In the genomic region with DNA sequence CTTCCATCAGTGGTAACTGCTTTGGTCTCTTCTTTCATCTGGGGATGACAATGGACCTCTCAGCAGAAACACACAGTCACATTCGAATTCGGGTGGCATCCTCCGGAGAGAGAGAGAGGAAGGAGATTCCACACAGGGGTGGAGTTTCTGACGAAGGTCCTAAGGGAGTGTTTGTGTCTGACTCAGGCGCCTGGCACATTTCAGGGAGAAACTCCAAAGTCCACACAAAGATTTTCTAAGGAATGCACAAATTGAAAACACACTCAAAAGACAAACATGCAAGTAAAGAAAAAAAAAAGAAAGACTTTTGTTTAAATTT, we compare ENCODE assay signal across 11 cellular contexts. TPM values are rescaled to one million over a fixed set of nuclear protein-coding genes. Genes with fewer than 3 reads are reported as not detected.
DNase-seq lines count a peak whose midpoint lies in the region; ATAC-seq and TF ChIP-seq lines count a peak whose summit lies in the region.
"Had no signal": no experiment of that assay in that cellular context is flagged by ENCODE, and none has a peak within 500 bp of the region (broad histone marks: within the 10 kb centered on the region; RNA-seq: fewer than 3 reads in every experiment).

No MANE protein-coding gene starts in this region.

- H3K9me3 ChIP-seq in HCT116 (ENCODE audit: control insufficient read depth in 1 of 2, insufficient read depth in 1 of 2, low read depth in 1 of 2, low read length in 2 of 2) (no peaks in the 10 kb centered on the region), upper lobe of left lung (no peaks in the 10 kb centered on the region), esophagus squamous epithelium (no peaks in the 10 kb centered on the region)
- H3K9me3 ChIP-seq: prostate gland had no signal

- H3K4me1 ChIP-seq in HCT116 (ENCODE audit: control insufficient read depth in 1 of 2, insufficient read depth in 2 of 2, low read length in 2 of 2), result peaks cover 1 to 22% of the 10 kb centered on the region in 2 experiments; a peak in 3 of 4 replicates
- peaks cover 0 to 7% (median 2%) of the 10 kb centered on the region in 4 donors for H3K4me1 ChIP-seq in upper lobe of left lung
- H3K4me1 ChIP-seq in esophagus squamous epithelium, result peaks cover 0 to 44% (median 2%) of the 10 kb centered on the region in 3 donors
- H3K4me1 ChIP-seq: prostate gland had no signal

- TF ChIP-seq POLR2A in HCT116 (IDR thresholded peaks at IDR 0.05; ENCODE audit: borderline replicate concordance, extremely low read depth, insufficient read depth, insufficient read length) (no peak), upper lobe of left lung (IDR thresholded peaks at IDR 0.05) (no peak), esophagus squamous epithelium (IDR thresholded peaks at IDR 0.05) (no peak)

- CTCF ChIA-PET in HCT116 (lab: Charles Lee), result interaction anchor here (2.1 kb wide), 1 partner anchor 9 kb away, joined by 14 read pairs; no protein-coding TSS in a partner anchor

- ATAC-seq in HCT116 (peak; percentile 85), upper lobe of left lung (ENCODE audit: low FRiP score in 2 of 2) (peak in 1 of 2 donors; percentile 64), GM21515 (IDR thresholded peaks at IDR 0.05; ENCODE audit: unreplicated experiment) (no peak)
- ATAC-seq: K562 had no signal

- POLR2A ChIA-PET in HCT116 (lab: Charles Lee), result no interaction called here

- no peaks in the 10 kb centered on the region for H3K27me3 ChIP-seq in HCT116 (ENCODE audit: insufficient read depth, low read length)
- no peaks in the 10 kb centered on the region for H3K27me3 ChIP-seq in upper lobe of left lung
- H3K27me3 ChIP-seq in esophagus squamous epithelium, result peaks cover 0 to 15% (median 0%) of the 10 kb centered on the region in 4 donors

- TF ChIP-seq CTCF in HCT116 (IDR thresholded peaks at IDR 0.05 in 2 of 3, conservative IDR thresholded peaks at IDR 0.05 in 1 of 3; ENCODE audit: borderline replicate concordance in 1 of 3, insufficient read depth in 1 of 3, low read depth in 2 of 3, low read length in 2 of 3), result no peak
- TF ChIP-seq CTCF in upper lobe of left lung (IDR thresholded peaks at IDR 0.05), result no peak
- no peak for TF ChIP-seq CTCF in esophagus squamous epithelium (IDR thresholded peaks at IDR 0.05)

- peak overlapping the region; percentile 71 for H3K4me2 ChIP-seq in HCT116 (ENCODE audit: low read length)

- 48 to 54% methylated on average over 5 of the region's 5 CpGs for WGBS in upper lobe of left lung, 2 donors
- 11 to 22% methylated on average over 3 to 5 of the region's 5 CpGs for WGBS in esophagus squamous epithelium, 2 donors

- H3K27ac ChIP-seq in HCT116 (ENCODE audit: low read depth, low read length) (no peak overlapping the region), upper lobe of left lung (peak overlapping the region in 3 of 4 donors; percentile 37 to 83 (median 48)), esophagus squamous epithelium (peak overlapping the region in 2 of 4 donors; percentile 37 to 61)
- H3K27ac ChIP-seq: prostate gland had no signal

- TF ChIP-seq RAD21 in HCT116 (IDR thresholded peaks at IDR 0.05; ENCODE audit: low read depth), result no peak

- no peak for DNase-seq in HCT116 (ENCODE audit: low read depth, low spot score)
- peak; percentile 90 for DNase-seq in astrocyte of the hippocampus (ENCODE audit: low read depth, low spot score)
- DNase-seq in iris pigment epithelial cell (ENCODE audit: low read depth), result peak; percentile 50
- no peak for DNase-seq in upper lobe of left lung
- no peak for DNase-seq in esophagus squamous epithelium (lab: John Stamatoyannopoulos, UW)
- no peak for DNase-seq in activated CD4-positive, alpha-beta T cell treated with anti-CD3 and anti-CD28 coated beads, Interleukin-2, amount 50 U/mL, for 1 hour
- DNase-seq: NCI-H748 treated with DMSO at 0.1 percent for 48 hours, T-helper 2 cell had no signal

- peak overlapping the region; percentile 71 for H2AFZ ChIP-seq in HCT116 (ENCODE audit: low read depth, low read length, poor library complexity, severe bottlenecking)

- RAD21 ChIA-PET in HCT116 (lab: Charles Lee; ENCODE audit: low non-redundant PET in 1 of 2, low total read pairs in 2 of 2, uncharacterized antibody in 2 of 2, unreplicated experiment in 2 of 2), result no interaction called here

- no peaks in the 10 kb centered on the region for H3K79me2 ChIP-seq in HCT116 (ENCODE audit: insufficient read depth, low read length)

- intact Hi-C loops in HCT116 (cut with micrococcal nuclease), result no loop called here
- intact Hi-C loops in esophagus squamous epithelium (cut with DNase I), result no loop called here

- no peaks in the 10 kb centered on the region for H3K9me2 ChIP-seq in HCT116 (ENCODE audit: insufficient read depth)

- H3K9ac ChIP-seq in HCT116 (ENCODE audit: low read length), result peak overlapping the region; percentile 24; the same call in 1 of the 2 replicates

- TF ChIP-seq EP300 in upper lobe of left lung (IDR thresholded peaks at IDR 0.05), result no peak

- no TSS peak for BruUV-seq in HCT116 (replicated peaks; lab: Mats Ljungman, UMichigan)

- no peaks in the 10 kb centered on the region for H4K20me1 ChIP-seq in HCT116 (ENCODE audit: insufficient read depth)

- H3K36me3 ChIP-seq in HCT116 (ENCODE audit: control insufficient read depth in 1 of 2, insufficient read depth in 2 of 2, low read length in 2 of 2) (no peaks in the 10 kb centered on the region), upper lobe of left lung (peaks cover 0 to 22% (median 0%) of the 10 kb centered on the region in 4 donors), esophagus squamous epithelium (peaks cover 0 to 12% (median 0%) of the 10 kb centered on the region in 3 donors)
- H3K36me3 ChIP-seq: prostate gland had no signal

- peak overlapping the region in 1 of 2 experiments; percentile 47; a peak in 2 of 4 replicates for H3K4me3 ChIP-seq in HCT116 (replicated peaks in 1 of 2; ENCODE audit: low read depth in 1 of 2, low read length in 2 of 2)
- H3K4me3 ChIP-seq in upper lobe of left lung, result peak overlapping the region in 2 of 4 donors; percentile 53 to 55
- no peak overlapping the region for H3K4me3 ChIP-seq in esophagus squamous epithelium
- H3K4me3 ChIP-seq: K562, prostate gland had no signal

TF ChIP-seq in HCT116, 20 proteins besides CTCF, POLR2A, EP300 and RAD21:
- TF ChIP-seq ZBTB33 (IDR thresholded peaks at IDR 0.05; ENCODE audit: extremely low read depth, insufficient replicate concordance, low read length), result no peak
- 0 out of 2 replicates have a peak, but pooled peaks have one; percentile 14 for TF ChIP-seq JUND (IDR thresholded peaks at IDR 0.05)
- peak; percentile 14; the same call in 1 of the 2 replicates for TF ChIP-seq FOSL1 (IDR thresholded peaks at IDR 0.05; ENCODE audit: low read depth)
- no peak for TF ChIP-seq CBX3 (IDR thresholded peaks at IDR 0.05; ENCODE audit: low read depth)

RNA-seq across cellular contexts. Expression of gene EDN1, which starts 6.1 kb away (rescaled TPM):
- total RNA-seq in HCT116 (2021; ENCODE audit: unreplicated experiment) (0.22 TPM), upper lobe of left lung (10 to 100 TPM in 3 of 6 donors, 1 to 10 TPM in 3; 6.5 to 40.6 (median 18.6) TPM), esophagus squamous epithelium (10 to 100 TPM in 1 of 4 donors, 1 to 10 TPM in 3; 3.0 to 11.8 (median 5.9) TPM)
- 0.25 and 0.26 TPM in 2 replicates for polyA plus RNA-seq in HCT116 (2012)
- total RNA-seq: K562 had no signal

Comparison
In these comparisons a context has a peak if more than half of its experiments do, and no peak if none do; other contexts are left out.
1. DNase-seq: peak in astrocyte of the hippocampus (single experiment) and iris pigment epithelial cell (single experiment); none in HCT116 (single experiment), upper lobe of left lung (0 of 2), esophagus squamous epithelium (single experiment) and activated CD4-positive, alpha-beta T cell treated with anti-CD3 and anti-CD28 coated beads, Interleukin-2, amount 50 U/mL, for 1 hour (single experiment).